Comparison of ENCODE assay signal across 1 cellular context in the genomic region with DNA sequence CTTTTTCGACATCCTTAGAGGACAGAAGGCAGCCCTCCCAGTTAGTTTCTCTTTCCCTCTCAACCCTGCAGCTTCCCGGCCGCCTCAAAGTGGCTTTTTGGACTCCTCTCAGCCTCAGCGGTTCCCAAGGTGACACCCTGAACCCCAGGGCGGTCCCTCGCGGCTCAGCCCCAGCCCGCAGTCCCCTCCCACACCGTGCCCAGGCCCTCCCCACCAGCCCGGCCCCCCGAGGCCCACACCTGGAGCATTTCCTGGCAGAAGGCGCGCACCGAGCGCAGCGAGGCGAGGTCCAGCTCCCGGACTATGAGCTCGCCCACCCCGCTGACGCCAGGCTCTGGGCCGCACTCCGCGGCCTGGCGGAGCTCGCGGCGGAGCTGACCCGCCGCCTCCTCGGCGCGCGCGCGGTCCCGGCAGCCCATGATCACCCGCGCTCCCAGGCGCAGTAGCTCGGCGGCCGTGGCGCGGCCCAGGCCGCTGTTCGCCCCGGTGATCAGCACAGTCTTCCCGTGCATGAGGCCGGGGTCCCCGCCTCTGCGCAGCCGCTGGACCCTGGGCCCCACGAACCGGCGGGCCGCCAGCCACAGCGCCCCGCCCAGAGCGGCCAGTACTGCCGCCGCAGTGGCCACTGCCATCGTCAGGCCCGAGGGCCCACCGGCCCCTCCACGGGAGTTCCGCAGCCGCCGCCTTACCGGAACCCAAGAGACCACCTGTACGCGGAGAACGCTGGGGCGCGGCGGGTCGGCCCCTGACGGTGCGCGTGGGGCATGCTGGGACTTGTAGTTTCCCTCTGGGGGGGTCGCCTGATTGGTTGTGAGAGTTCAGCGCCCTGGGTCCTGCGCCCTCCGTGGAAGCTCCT.
TF ChIP-seq lines count a peak whose summit lies in the region.

A gene with protein sequence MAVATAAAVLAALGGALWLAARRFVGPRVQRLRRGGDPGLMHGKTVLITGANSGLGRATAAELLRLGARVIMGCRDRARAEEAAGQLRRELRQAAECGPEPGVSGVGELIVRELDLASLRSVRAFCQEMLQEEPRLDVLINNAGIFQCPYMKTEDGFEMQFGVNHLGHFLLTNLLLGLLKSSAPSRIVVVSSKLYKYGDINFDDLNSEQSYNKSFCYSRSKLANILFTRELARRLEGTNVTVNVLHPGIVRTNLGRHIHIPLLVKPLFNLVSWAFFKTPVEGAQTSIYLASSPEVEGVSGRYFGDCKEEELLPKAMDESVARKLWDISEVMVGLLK (minus strand): TSS at position 713 of the 856 bp plus-strand sequence. CDS start 81 bp downstream, at position 632.

TF ChIP-seq in K562, 482 proteins besides CTCF, POLR2A, EP300 and RAD21 (continued from another document):
- TF ChIP-seq, protein P1, sequence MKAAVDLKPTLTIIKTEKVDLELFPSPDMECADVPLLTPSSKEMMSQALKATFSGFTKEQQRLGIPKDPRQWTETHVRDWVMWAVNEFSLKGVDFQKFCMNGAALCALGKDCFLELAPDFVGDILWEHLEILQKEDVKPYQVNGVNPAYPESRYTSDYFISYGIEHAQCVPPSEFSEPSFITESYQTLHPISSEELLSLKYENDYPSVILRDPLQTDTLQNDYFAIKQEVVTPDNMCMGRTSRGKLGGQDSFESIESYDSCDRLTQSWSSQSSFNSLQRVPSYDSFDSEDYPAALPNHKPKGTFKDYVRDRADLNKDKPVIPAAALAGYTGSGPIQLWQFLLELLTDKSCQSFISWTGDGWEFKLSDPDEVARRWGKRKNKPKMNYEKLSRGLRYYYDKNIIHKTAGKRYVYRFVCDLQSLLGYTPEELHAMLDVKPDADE (conservative IDR thresholded peaks at IDR 0.05; ENCODE audit: control insufficient read depth, low read depth, low read length) = peak; percentile 78; the same call in 1 of the 2 replicates
- TF ChIP-seq STAT5A (IDR thresholded peaks at IDR 0.05; ENCODE audit: borderline replicate concordance, low read length) = no peak
- TF ChIP-seq SIX5 (IDR thresholded peaks at IDR 0.05; ENCODE audit: borderline replicate concordance in 1 of 2, insufficient read depth in 1 of 2, low read depth in 1 of 2, low read length in 2 of 2) = peak; percentile 70 to 80
- no peak for TF ChIP-seq HDAC1 (IDR thresholded peaks at IDR 0.05)
- TF ChIP-seq, protein P2, sequence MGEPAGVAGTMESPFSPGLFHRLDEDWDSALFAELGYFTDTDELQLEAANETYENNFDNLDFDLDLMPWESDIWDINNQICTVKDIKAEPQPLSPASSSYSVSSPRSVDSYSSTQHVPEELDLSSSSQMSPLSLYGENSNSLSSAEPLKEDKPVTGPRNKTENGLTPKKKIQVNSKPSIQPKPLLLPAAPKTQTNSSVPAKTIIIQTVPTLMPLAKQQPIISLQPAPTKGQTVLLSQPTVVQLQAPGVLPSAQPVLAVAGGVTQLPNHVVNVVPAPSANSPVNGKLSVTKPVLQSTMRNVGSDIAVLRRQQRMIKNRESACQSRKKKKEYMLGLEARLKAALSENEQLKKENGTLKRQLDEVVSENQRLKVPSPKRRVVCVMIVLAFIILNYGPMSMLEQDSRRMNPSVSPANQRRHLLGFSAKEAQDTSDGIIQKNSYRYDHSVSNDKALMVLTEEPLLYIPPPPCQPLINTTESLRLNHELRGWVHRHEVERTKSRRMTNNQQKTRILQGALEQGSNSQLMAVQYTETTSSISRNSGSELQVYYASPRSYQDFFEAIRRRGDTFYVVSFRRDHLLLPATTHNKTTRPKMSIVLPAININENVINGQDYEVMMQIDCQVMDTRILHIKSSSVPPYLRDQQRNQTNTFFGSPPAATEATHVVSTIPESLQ (CRISPR knock-in tag; IDR thresholded peaks at IDR 0.05) = no peak
- peak; percentile 58 for TF ChIP-seq SMAD4 (CRISPR knock-in tag; conservative IDR thresholded peaks at IDR 0.05)
- TF ChIP-seq, protein P3, sequence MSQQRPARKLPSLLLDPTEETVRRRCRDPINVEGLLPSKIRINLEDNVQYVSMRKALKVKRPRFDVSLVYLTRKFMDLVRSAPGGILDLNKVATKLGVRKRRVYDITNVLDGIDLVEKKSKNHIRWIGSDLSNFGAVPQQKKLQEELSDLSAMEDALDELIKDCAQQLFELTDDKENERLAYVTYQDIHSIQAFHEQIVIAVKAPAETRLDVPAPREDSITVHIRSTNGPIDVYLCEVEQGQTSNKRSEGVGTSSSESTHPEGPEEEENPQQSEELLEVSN (IDR thresholded peaks at IDR 0.05; ENCODE audit: borderline replicate concordance in 1 of 2, extremely low read depth in 1 of 2, insufficient read depth in 1 of 2, insufficient read length in 1 of 2, low read depth in 1 of 2, low read length in 1 of 2, poor library complexity in 1 of 2, severe bottlenecking in 1 of 2) = peak in 1 of 2 experiments; percentile 28
- no peak for TF ChIP-seq BRF1 (IDR thresholded peaks at IDR 0.05; ENCODE audit: borderline replicate concordance, extremely low read depth, insufficient read length)
- TF ChIP-seq, protein P4, sequence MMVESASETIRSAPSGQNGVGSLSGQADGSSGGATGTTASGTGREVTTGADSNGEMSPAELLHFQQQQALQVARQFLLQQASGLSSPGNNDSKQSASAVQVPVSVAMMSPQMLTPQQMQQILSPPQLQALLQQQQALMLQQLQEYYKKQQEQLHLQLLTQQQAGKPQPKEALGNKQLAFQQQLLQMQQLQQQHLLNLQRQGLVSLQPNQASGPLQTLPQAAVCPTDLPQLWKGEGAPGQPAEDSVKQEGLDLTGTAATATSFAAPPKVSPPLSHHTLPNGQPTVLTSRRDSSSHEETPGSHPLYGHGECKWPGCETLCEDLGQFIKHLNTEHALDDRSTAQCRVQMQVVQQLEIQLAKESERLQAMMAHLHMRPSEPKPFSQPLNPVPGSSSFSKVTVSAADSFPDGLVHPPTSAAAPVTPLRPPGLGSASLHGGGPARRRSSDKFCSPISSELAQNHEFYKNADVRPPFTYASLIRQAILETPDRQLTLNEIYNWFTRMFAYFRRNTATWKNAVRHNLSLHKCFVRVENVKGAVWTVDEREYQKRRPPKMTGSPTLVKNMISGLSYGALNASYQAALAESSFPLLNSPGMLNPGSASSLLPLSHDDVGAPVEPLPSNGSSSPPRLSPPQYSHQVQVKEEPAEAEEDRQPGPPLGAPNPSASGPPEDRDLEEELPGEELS (CRISPR knock-in tag; IDR thresholded peaks at IDR 0.05; ENCODE audit: borderline replicate concordance) = 0 out of 2 replicates have a peak, but pooled peaks have one; percentile 23
- TF ChIP-seq ELF1 (tag; IDR thresholded peaks at IDR 0.05) = peak; percentile 51; the same call in 1 of the 2 replicates
- TF ChIP-seq, protein P5, sequence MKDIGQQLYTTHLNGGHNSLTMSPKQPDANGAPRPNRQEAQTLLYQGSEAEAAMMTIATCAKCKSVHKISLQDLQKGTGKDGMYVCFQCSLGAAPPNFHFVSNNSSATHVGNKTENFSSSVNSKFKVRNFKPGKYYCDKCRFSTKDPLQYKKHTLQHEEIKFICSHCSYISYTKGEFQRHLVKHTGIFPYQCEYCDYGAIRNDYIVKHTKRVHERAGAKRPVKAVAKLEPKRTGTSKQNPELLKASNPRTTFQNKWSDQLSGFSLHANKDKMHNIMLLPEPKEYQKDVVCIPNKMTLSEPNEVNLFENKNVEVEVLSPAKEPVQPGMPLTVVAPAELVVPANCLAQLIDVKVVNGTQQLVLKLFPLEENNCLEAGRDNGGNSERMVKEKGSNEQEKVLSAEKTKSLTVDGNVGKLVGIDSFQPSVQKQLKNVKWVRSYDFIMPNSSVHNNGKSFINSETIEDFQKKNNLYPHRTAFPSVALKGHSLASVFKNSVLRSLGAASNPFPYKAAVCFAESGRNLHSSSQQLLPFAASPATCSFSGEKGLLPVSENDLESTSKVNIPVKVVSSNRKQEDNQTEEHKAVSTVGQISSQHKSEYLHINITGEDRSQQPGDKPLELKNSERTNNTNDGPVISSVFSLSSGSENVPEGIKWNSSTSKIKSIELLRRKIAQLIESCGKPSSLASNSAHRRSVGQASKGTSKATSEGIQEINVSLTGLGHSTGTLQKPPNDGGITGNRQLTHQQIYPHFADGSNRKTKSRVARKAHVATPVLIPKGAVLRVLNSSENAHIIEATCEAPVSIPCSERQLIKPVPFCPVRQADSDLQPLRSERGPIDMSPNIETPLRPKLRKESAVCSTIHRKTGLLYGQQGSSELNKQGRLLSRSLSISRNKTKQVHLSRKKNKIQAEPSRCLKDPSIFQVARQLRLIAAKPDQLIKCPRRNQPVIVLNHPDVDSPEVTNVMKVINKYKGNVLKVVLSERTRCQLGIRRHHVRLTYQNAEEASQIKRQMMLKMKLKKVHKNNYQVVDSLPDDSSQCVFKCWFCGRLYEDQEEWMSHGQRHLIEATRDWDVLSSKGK (CRISPR knock-in tag; IDR thresholded peaks at IDR 0.05) = no peak
- TF ChIP-seq RFX7 (CRISPR knock-in tag; IDR thresholded peaks at IDR 0.05) = no peak
- TF ChIP-seq, protein P6, sequence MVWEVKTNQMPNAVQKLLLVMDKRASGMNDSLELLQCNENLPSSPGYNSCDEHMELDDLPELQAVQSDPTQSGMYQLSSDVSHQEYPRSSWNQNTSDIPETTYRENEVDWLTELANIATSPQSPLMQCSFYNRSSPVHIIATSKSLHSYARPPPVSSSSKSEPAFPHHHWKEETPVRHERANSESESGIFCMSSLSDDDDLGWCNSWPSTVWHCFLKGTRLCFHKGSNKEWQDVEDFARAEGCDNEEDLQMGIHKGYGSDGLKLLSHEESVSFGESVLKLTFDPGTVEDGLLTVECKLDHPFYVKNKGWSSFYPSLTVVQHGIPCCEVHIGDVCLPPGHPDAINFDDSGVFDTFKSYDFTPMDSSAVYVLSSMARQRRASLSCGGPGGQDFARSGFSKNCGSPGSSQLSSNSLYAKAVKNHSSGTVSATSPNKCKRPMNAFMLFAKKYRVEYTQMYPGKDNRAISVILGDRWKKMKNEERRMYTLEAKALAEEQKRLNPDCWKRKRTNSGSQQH (CRISPR knock-in tag; IDR thresholded peaks at IDR 0.05) = no peak
- TF ChIP-seq, protein P7, sequence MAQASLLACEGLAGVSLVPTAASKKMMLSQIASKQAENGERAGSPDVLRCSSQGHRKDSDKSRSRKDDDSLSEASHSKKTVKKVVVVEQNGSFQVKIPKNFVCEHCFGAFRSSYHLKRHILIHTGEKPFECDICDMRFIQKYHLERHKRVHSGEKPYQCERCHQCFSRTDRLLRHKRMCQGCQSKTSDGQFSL (CRISPR knock-in tag; IDR thresholded peaks at IDR 0.05) = peak; percentile 48; the same call in 1 of the 2 replicates
- TF ChIP-seq, protein P7 (tag; IDR thresholded peaks at IDR 0.05) = no peak
- TF ChIP-seq DIDO1 (tag; IDR thresholded peaks at IDR 0.05; ENCODE audit: low read depth) = 0 out of 2 replicates have a peak, but pooled peaks have one; percentile 33
